Comparison of ENCODE assay signal across 16 cellular contexts in the genomic region with DNA sequence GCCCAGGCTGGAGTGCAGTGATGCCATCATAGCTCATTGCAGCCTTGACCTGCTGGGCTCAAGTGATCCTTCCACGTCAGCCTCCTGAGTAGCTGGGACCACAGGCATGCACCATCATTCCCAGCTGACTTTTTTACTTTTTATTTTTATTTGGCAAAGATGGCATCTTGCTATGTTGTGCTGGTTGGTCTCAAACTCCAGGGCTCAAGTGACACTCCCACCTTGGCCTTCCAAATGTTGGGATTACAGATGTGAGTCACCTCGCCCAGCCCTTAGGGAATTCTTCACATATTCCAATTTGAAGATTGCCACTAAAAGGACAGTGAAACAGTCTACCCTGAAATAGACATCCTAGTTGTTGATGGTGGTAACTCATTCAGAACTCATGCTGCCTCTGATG. TPM values are rescaled to one million over a fixed set of nuclear protein-coding genes. Genes with fewer than 3 reads are reported as not detected.
DNase-seq lines count a peak whose midpoint lies in the region; ATAC-seq and TF ChIP-seq lines count a peak whose summit lies in the region.
"Had no signal": no experiment of that assay in that cellular context is flagged by ENCODE, and none has a peak within 500 bp of the region (broad histone marks: within the 10 kb centered on the region; RNA-seq: fewer than 3 reads in every experiment).

No MANE protein-coding gene starts in this region.

- H3K27me3 Mint-ChIP-seq in endothelial cell (ENCODE audit: unreplicated experiment), result no peaks in the 10 kb centered on the region

- CTCF ChIA-PET in PC-3 (lab: Charles Lee), result no interaction called here

- H3K36me3 ChIP-seq in PC-3 (ENCODE audit: low read depth, low read length), result no peaks in the 10 kb centered on the region

- no peaks in the 10 kb centered on the region for H3K9me2 ChIP-seq in PC-3 (replicated peaks; ENCODE audit: low read length)

- H3K4me3 Mint-ChIP-seq in endothelial cell (ENCODE audit: unreplicated experiment), result no peak overlapping the region
- H3K4me3 Mint-ChIP-seq: CD4-positive, alpha-beta T cell had no signal

- no peaks in the 10 kb centered on the region for H3K4me1 ChIP-seq in PC-3 (ENCODE audit: insufficient read depth, low read length)

- H3K36me3 Mint-ChIP-seq in endothelial cell (ENCODE audit: low read depth, unreplicated experiment), result no peaks in the 10 kb centered on the region

- no peaks in the 10 kb centered on the region for H3K9me3 Mint-ChIP-seq in endothelial cell (ENCODE audit: unreplicated experiment)
- H3K9me3 Mint-ChIP-seq: CD4-positive, alpha-beta T cell had no signal

- BruUV-seq in PC-3 (replicated peaks; lab: Mats Ljungman, UMichigan), result no TSS peak

- ATAC-seq in PC-3, result no peak

- H2AFZ ChIP-seq in PC-3 (ENCODE audit: low read length), result no peak overlapping the region
- H2AFZ ChIP-seq: PC-9 had no signal

- no peak for TF ChIP-seq CTCF in HFF-Myc (IDR thresholded peaks at IDR 0.05; ENCODE audit: low read depth, low read length, missing control alignments)
- no peak for TF ChIP-seq CTCF in PC-3 (conservative IDR thresholded peaks at IDR 0.05; ENCODE audit: low read depth, low read length)
- no peak for TF ChIP-seq CTCF in fibroblast of mammary gland (conservative IDR thresholded peaks at IDR 0.05; ENCODE audit: control insufficient read depth, insufficient read depth, low read depth, low read length)
- no peak for TF ChIP-seq CTCF in endothelial cell (IDR thresholded peaks at IDR 0.05; ENCODE audit: unreplicated experiment)

- no peak overlapping the region for H3K27ac Mint-ChIP-seq in endothelial cell (ENCODE audit: unreplicated experiment)
- H3K27ac Mint-ChIP-seq: CD4-positive, alpha-beta T cell had no signal

- POLR2A ChIA-PET in PC-3 (lab: Charles Lee; ENCODE audit: unreplicated experiment), result no interaction called here

- no peaks in the 10 kb centered on the region for H3K4me1 Mint-ChIP-seq in endothelial cell (ENCODE audit: unreplicated experiment)

- H3K9ac ChIP-seq in PC-3 (ENCODE audit: low read length), result no peak overlapping the region

- H4K20me1 ChIP-seq in PC-3 (ENCODE audit: low read length), result no peaks in the 10 kb centered on the region

- intact Hi-C loops in PC-3 (cut with micrococcal nuclease), result no loop called here

- DNase-seq in A172 (ENCODE audit: low spot score) (peak; percentile 63), HFF-Myc (ENCODE audit: extremely low read depth, low read depth) (peak; percentile 4), PC-3 (peak; percentile 15), fibroblast of mammary gland (ENCODE audit: low read depth) (peak; percentile 24), medulla oblongata (ENCODE audit: extremely low spot score) (no peak), endothelial cell (ENCODE audit: low spot score) (no peak), superior temporal gyrus (ENCODE audit: extremely low spot score) (no peak), NCI-H748 (lab: John Stamatoyannopoulos, UW; ENCODE audit: unreplicated experiment) (no peak)
- DNase-seq: 8988T; CD4-positive, alpha-beta T cell; KBM-7; NCI-H1417 treated with DMSO at 0.1 percent for 48 hours; NCI-H187 treated with DMSO at 0.1 percent for 48 hours; NCI-H2227 treated with DMSO at 0.1 percent for 48 hours; NCI-H524 treated with DMSO at 0.1 percent for 48 hours; PC-9 had no signal

- H3F3A ChIP-seq in PC-3 (ENCODE audit: low read length, unreplicated experiment), result no peaks in the 10 kb centered on the region

- H3K27me3 ChIP-seq in PC-3 (ENCODE audit: low read length), result no peaks in the 10 kb centered on the region

- no peaks in the 10 kb centered on the region for H3K9me3 ChIP-seq in PC-3 (ENCODE audit: low read length)

- H3K4me3 ChIP-seq in HFF-Myc (replicated peaks; ENCODE audit: low read depth, low read length) (no peak overlapping the region), PC-3 (ENCODE audit: low read length) (no peak overlapping the region), fibroblast of mammary gland (ENCODE audit: control insufficient read depth, low read depth, low read length) (no peak overlapping the region)
- H3K4me3 ChIP-seq: PC-9 had no signal

- H3K27ac ChIP-seq in PC-3 (ENCODE audit: low read length), result no peak overlapping the region
- H3K27ac ChIP-seq: PC-9 had no signal

- H3K4me2 ChIP-seq in PC-3 (ENCODE audit: low read length), result no peak overlapping the region
- H3K4me2 ChIP-seq: PC-9 had no signal

- no peaks in the 10 kb centered on the region for H3K79me2 ChIP-seq in PC-3 (ENCODE audit: low read length)

RNA-seq across cellular contexts. Expression of a gene that starts 27.7 kb away (rescaled TPM):
- 3.3 and 4.6 TPM in 2 replicates for total RNA-seq in A172 (2014; rRNA removed; shearing (Covaris generic))
- 1.7 and 2.9 TPM in 2 replicates for total RNA-seq in PC-3 (2014; rRNA removed)
- 1.6 TPM for total RNA-seq in endothelial cell (ENCODE audit: unreplicated experiment)

RNA-seq across cellular contexts. Expression of a gene that starts 28.1 kb away (rescaled TPM):
- total RNA-seq in A172 (2014; rRNA removed; shearing (Covaris generic)), result 59.9 and 68.5 TPM in 2 replicates
- total RNA-seq in PC-3 (2014; rRNA removed), result 32.2 and 48.7 TPM in 2 replicates
- total RNA-seq in endothelial cell (ENCODE audit: unreplicated experiment), result 25.0 TPM

Comparison
In these comparisons a context has a peak if more than half of its experiments do, and no peak if none do; other contexts are left out.
1. DNase-seq: peak in A172 (single experiment), HFF-Myc (single experiment), PC-3 (single experiment) and fibroblast of mammary gland (single experiment); none in medulla oblongata (single experiment), endothelial cell (single experiment), superior temporal gyrus (single experiment) and NCI-H748 (single experiment).